ENCODE assay signal across 8 cellular contexts in genomic region chr12:118052324-118053070, GRCh38.
DNase-seq lines count a peak whose midpoint lies in the region; ATAC-seq, FAIRE-seq and TF ChIP-seq lines count a peak whose summit lies in the region.

No MANE protein-coding gene starts in this region.

- peak overlapping the region; percentile 42 for H3K9ac ChIP-seq in mucosa of stomach (ENCODE audit: low read length)

- H3K4me3 ChIP-seq in epithelial cell of esophagus (ENCODE audit: low read length) (no peak overlapping the region), mucosa of stomach (ENCODE audit: low read length) (no peak overlapping the region)

- no peaks in the 10 kb centered on the region for H3K36me3 ChIP-seq in mucosa of stomach (ENCODE audit: control insufficient read depth, insufficient read depth, low read length)

- DNase-seq in ELF-1 (ENCODE audit: low read depth, low spot score) (peak; percentile 58), RWPE1 (ENCODE audit: low spot score) (peak; percentile 97), epithelial cell of esophagus (ENCODE audit: low read depth) (peak; percentile 96), urothelium cell line (ENCODE audit: low spot score) (peak; percentile 92), GM19240 (ENCODE audit: insufficient read length, low spot score) (no peak), GM13976 (ENCODE audit: low spot score) (no peak)

- TF ChIP-seq CTCF in RWPE1 (conservative IDR thresholded peaks at IDR 0.05; ENCODE audit: low read depth) (no peak), epithelial cell of esophagus (IDR thresholded peaks at IDR 0.05; ENCODE audit: insufficient read depth, low read depth, low read length, missing control alignments) (no peak), GM13976 (IDR thresholded peaks at IDR 0.05; ENCODE audit: borderline replicate concordance, control extremely low read depth, extremely low read depth, insufficient read depth, missing control alignments) (no peak)

- no peak for ATAC-seq in GM19035 (IDR thresholded peaks at IDR 0.05; ENCODE audit: unreplicated experiment)

- no peaks in the 10 kb centered on the region for H3K9me3 ChIP-seq in mucosa of stomach (ENCODE audit: control insufficient read depth, low read length)

- no peak for FAIRE-seq in urothelium cell line (lab: Jason Lieb, UNC)

- H3K27me3 ChIP-seq in mucosa of stomach (ENCODE audit: control insufficient read depth, insufficient read depth, low read length) = no peaks in the 10 kb centered on the region

- POLR2A ChIA-PET in RWPE1 (lab: Yijun Ruan, JAX; ENCODE audit: low non-redundant PET) = no interaction called here

- peaks cover 44% of the 10 kb centered on the region for H3K4me1 ChIP-seq in mucosa of stomach (ENCODE audit: control insufficient read depth, insufficient read depth, low read length)

- in situ Hi-C loops in GM13976 (cut with MboI; ENCODE audit: low sequenced_read_pairs, unreplicated experiment) = no loop called here

- CTCF ChIA-PET in RWPE1 (lab: Yijun Ruan, JAX) = no interaction called here

- H3K27ac ChIP-seq in RWPE1 = peak overlapping the region; percentile 82

Comparison
In these comparisons a context has a peak if more than half of its experiments do, and no peak if none do; other contexts are left out.
1. DNase-seq: peak in ELF-1 (single experiment), RWPE1 (single experiment), epithelial cell of esophagus (single experiment) and urothelium cell line (single experiment); none in GM19240 (single experiment) and GM13976 (single experiment).